ENCODE assay signal across 1 cellular context in genomic region chr17:45345554-45346254, GRCh38.
TF ChIP-seq lines count a peak whose summit lies in the region.

No MANE protein-coding gene starts in this region.

TF ChIP-seq in HEK293, 187 proteins besides CTCF, POLR2A, EP300 and RAD21 (continued from another document and continues in another):
- TF ChIP-seq ZNF10 (tag by site-specific recombination; IDR thresholded peaks at IDR 0.05) (no peak), ZNF488 (tag by site-specific recombination; IDR thresholded peaks at IDR 0.05) (no peak), ZSCAN16 (tag by site-specific recombination; IDR thresholded peaks at IDR 0.05) (no peak), ZNF112 (tag by site-specific recombination; IDR thresholded peaks at IDR 0.05) (no peak), KLF16 (tag by site-specific recombination; IDR thresholded peaks at IDR 0.05) (peak; percentile 54; the same call in 1 of the 2 replicates), ZNF791 (tag by site-specific recombination; IDR thresholded peaks at IDR 0.05) (no peak), ZNF785 (tag by site-specific recombination; IDR thresholded peaks at IDR 0.05) (no peak), KLF10 (tag by site-specific recombination; IDR thresholded peaks at IDR 0.05) (peak; percentile 88), HOXC10 (CRISPR knock-in tag; IDR thresholded peaks at IDR 0.05) (no peak), PBX3 (CRISPR knock-in tag; IDR thresholded peaks at IDR 0.05) (0 out of 2 replicates have a peak, but pooled peaks have one; percentile 37), ZNF138 (tag by site-specific recombination; IDR thresholded peaks at IDR 0.05; ENCODE audit: borderline replicate concordance) (no peak), ZNF560 (tag by site-specific recombination; IDR thresholded peaks at IDR 0.05; ENCODE audit: borderline replicate concordance) (no peak), ZNF48 (tag by site-specific recombination; IDR thresholded peaks at IDR 0.05) (no peak), ZBTB21 (tag by site-specific recombination; IDR thresholded peaks at IDR 0.05) (peak; percentile 47; the same call in 1 of the 2 replicates), ZNF133 (tag by site-specific recombination; IDR thresholded peaks at IDR 0.05) (no peak), ZNF623 (tag by site-specific recombination; IDR thresholded peaks at IDR 0.05) (no peak), TCF7L2 (IDR thresholded peaks at IDR 0.05; ENCODE audit: borderline replicate concordance, low read depth, low read length) (peak; percentile 95), ZNF76 (tag by site-specific recombination; IDR thresholded peaks at IDR 0.05; ENCODE audit: borderline replicate concordance, low read depth) (no peak), ZNF416 (tag by site-specific recombination; IDR thresholded peaks at IDR 0.05) (no peak), HOXA7 (CRISPR knock-in tag; IDR thresholded peaks at IDR 0.05; ENCODE audit: borderline replicate concordance) (no peak), ZNF404 (tag by site-specific recombination; IDR thresholded peaks at IDR 0.05) (no peak), ZNF391 (tag by site-specific recombination; IDR thresholded peaks at IDR 0.05; ENCODE audit: borderline replicate concordance, low read depth) (no peak), SETDB1 (IDR thresholded peaks at IDR 0.05; ENCODE audit: insufficient read length, low read length) (no peak), ZBTB6 (tag by site-specific recombination; IDR thresholded peaks at IDR 0.05) (no peak), SCRT1 (tag by site-specific recombination; IDR thresholded peaks at IDR 0.05; ENCODE audit: borderline replicate concordance) (no peak), ZNF621 (tag by site-specific recombination; IDR thresholded peaks at IDR 0.05) (no peak), PRDM6 (tag by site-specific recombination; IDR thresholded peaks at IDR 0.05) (peak; percentile 96), ZFP37 (tag by site-specific recombination; IDR thresholded peaks at IDR 0.05) (no peak), ZNF280C (tag by site-specific recombination; IDR thresholded peaks at IDR 0.05) (no peak), ZNF548 (tag by site-specific recombination; IDR thresholded peaks at IDR 0.05) (no peak), ZNF768 (tag by site-specific recombination; IDR thresholded peaks at IDR 0.05) (no peak), BCL11B (tag by site-specific recombination; IDR thresholded peaks at IDR 0.05; ENCODE audit: low read depth) (peak; percentile 55; the same call in 1 of the 2 replicates), PATZ1 (tag by site-specific recombination; IDR thresholded peaks at IDR 0.05) (peak; percentile 42; the same call in 1 of the 2 replicates), ZNF658 (tag by site-specific recombination; IDR thresholded peaks at IDR 0.05) (no peak), ZBTB48 (tag by site-specific recombination; IDR thresholded peaks at IDR 0.05) (no peak), ZNF324 (tag by site-specific recombination; IDR thresholded peaks at IDR 0.05) (no peak), ZBTB1 (tag by site-specific recombination; IDR thresholded peaks at IDR 0.05) (no peak), ZNF423 (tag by site-specific recombination; IDR thresholded peaks at IDR 0.05) (0 out of 2 replicates have a peak, but pooled peaks have one; percentile 19), ZNF596 (tag by site-specific recombination; IDR thresholded peaks at IDR 0.05) (no peak), ZSCAN5A (tag by site-specific recombination; IDR thresholded peaks at IDR 0.05) (no peak), ZNF571 (tag by site-specific recombination; IDR thresholded peaks at IDR 0.05) (no peak), ZNF37A (tag by site-specific recombination; IDR thresholded peaks at IDR 0.05) (no peak), ZNF148 (tag by site-specific recombination; IDR thresholded peaks at IDR 0.05; ENCODE audit: borderline replicate concordance) (no peak), ZNF292 (tag by site-specific recombination; IDR thresholded peaks at IDR 0.05; ENCODE audit: borderline replicate concordance, low read depth) (no peak), SALL2 (tag by site-specific recombination; IDR thresholded peaks at IDR 0.05; ENCODE audit: borderline replicate concordance) (no peak), BCL11A (tag by site-specific recombination; IDR thresholded peaks at IDR 0.05; ENCODE audit: low read depth) (no peak; the same call in 1 of the 2 replicates), GFI1B (tag by site-specific recombination; IDR thresholded peaks at IDR 0.05) (peak; percentile 60)
- TF ChIP-seq, protein P1, sequence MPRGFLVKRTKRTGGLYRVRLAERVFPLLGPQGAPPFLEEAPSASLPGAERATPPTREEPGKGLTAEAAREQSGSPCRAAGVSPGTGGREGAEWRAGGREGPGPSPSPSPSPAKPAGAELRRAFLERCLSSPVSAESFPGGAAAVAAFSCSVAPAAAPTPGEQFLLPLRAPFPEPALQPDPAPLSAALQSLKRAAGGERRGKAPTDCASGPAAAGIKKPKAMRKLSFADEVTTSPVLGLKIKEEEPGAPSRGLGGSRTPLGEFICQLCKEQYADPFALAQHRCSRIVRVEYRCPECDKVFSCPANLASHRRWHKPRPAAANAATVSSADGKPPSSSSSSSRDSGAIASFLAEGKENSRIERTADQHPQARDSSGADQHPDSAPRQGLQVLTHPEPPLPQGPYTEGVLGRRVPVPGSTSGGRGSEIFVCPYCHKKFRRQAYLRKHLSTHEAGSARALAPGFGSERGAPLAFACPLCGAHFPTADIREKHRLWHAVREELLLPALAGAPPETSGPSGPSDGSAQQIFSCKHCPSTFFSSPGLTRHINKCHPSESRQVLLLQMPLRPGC (tag by site-specific recombination; IDR thresholded peaks at IDR 0.05): 0 out of 2 replicates have a peak, but pooled peaks have one; percentile 30
- TF ChIP-seq, protein P2, sequence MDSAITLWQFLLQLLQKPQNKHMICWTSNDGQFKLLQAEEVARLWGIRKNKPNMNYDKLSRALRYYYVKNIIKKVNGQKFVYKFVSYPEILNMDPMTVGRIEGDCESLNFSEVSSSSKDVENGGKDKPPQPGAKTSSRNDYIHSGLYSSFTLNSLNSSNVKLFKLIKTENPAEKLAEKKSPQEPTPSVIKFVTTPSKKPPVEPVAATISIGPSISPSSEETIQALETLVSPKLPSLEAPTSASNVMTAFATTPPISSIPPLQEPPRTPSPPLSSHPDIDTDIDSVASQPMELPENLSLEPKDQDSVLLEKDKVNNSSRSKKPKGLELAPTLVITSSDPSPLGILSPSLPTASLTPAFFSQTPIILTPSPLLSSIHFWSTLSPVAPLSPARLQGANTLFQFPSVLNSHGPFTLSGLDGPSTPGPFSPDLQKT (IDR thresholded peaks at IDR 0.05; ENCODE audit: borderline replicate concordance, low read depth, low read length): no peak
- TF ChIP-seq, protein P3, sequence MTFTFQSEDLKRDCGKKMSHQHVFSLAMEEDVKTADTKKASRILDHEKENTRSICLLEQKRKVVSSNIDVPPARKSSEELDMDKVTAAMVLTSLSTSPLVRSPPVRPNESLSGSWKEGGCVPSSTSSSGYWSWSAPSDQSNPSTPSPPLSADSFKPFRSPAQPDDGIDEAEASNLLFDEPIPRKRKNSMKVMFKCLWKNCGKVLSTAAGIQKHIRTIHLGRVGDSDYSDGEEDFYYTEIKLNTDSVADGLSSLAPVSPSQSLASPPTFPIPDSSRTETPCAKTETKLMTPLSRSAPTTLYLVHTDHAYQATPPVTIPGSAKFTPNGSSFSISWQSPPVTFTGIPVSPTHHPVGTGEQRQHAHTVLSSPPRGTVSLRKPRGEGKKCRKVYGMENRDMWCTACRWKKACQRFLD (tag by site-specific recombination; IDR thresholded peaks at IDR 0.05): no peak
